ENCODE assay signal across 16 cellular contexts in genomic region chr13:25836709-25837316, GRCh38.
"Had no signal": no experiment of that assay in that cellular context is flagged by ENCODE, and none has a peak within 500 bp of the region (broad histone marks: within the 10 kb centered on the region; RNA-seq: fewer than 3 reads in every experiment).

No MANE protein-coding gene starts in this region.

- H3K4me1 ChIP-seq: heart left ventricle, left ventricle myocardium inferior, tibial artery had no signal

- H3K27me3 Mint-ChIP-seq: activated naive CD4-positive, alpha-beta T cell treated with anti-CD3 and anti-CD28 coated beads, Interleukin-2, amount 50 U/mL, for 24 hours had no signal

- ATAC-seq: activated T-helper 17 cell treated with anti-CD3 and anti-CD28 coated beads, Interleukin-2, amount 50 U/mL, for 72 hours; heart left ventricle; T-helper 17 cell had no signal

- H3K36me3 Mint-ChIP-seq: activated naive CD4-positive, alpha-beta T cell treated with anti-CD3 and anti-CD28 coated beads, Interleukin-2, amount 50 U/mL, for 24 hours had no signal

- H3K36me3 ChIP-seq: heart left ventricle, left ventricle myocardium inferior, ovary, tibial artery had no signal

- H3K27ac ChIP-seq: heart left ventricle, left ventricle myocardium inferior, ovary, tibial artery had no signal

- H3K4me3 ChIP-seq: heart left ventricle, left ventricle myocardium inferior, ovary, tibial artery had no signal

- H3K27ac Mint-ChIP-seq: activated B cell treated with CpG ODN at 0.5 μM for 24 hours; activated CD4-positive, alpha-beta T cell treated with anti-CD3 and anti-CD28 coated beads, Interleukin-2, amount 10 ng/mL, durations not matched to agents 24 days and 14 days; activated naive CD4-positive, alpha-beta T cell treated with anti-CD3 and anti-CD28 coated beads, Interleukin-2, amount 50 U/mL, for 24 hours; activated T-helper 17 cell treated with anti-CD3 and anti-CD28 coated beads, Interleukin-2, amount 50 U/mL, for 72 hours; brain; T-helper 17 cell had no signal

- H3K9me3 ChIP-seq: heart left ventricle, left ventricle myocardium inferior, ovary, tibial artery had no signal

- H3K4me1 Mint-ChIP-seq: activated B cell treated with CpG ODN at 0.5 μM for 24 hours; activated CD4-positive, alpha-beta T cell treated with anti-CD3 and anti-CD28 coated beads, Interleukin-2, amount 10 ng/mL, durations not matched to agents 24 days and 14 days; activated T-helper 17 cell treated with anti-CD3 and anti-CD28 coated beads, Interleukin-2, amount 50 U/mL, for 72 hours had no signal

- H3K27me3 ChIP-seq: ovary, tibial artery had no signal

- FAIRE-seq: TTC549 had no signal

- H3K9me3 Mint-ChIP-seq: activated CD4-positive, alpha-beta T cell treated with anti-CD3 and anti-CD28 coated beads, Interleukin-2, amount 10 ng/mL, durations not matched to agents 24 days and 14 days; activated naive CD4-positive, alpha-beta T cell treated with anti-CD3 and anti-CD28 coated beads, Interleukin-2, amount 50 U/mL, for 24 hours; activated T-helper 17 cell treated with anti-CD3 and anti-CD28 coated beads, Interleukin-2, amount 50 U/mL, for 72 hours had no signal

- H3K4me3 Mint-ChIP-seq: activated B cell treated with CpG ODN at 0.5 μM for 24 hours; activated CD4-positive, alpha-beta T cell treated with anti-CD3 and anti-CD28 coated beads, Interleukin-2, amount 10 ng/mL, durations not matched to agents 24 days and 14 days; activated naive CD4-positive, alpha-beta T cell treated with anti-CD3 and anti-CD28 coated beads, Interleukin-2, amount 50 U/mL, for 24 hours; activated T-helper 17 cell treated with anti-CD3 and anti-CD28 coated beads, Interleukin-2, amount 50 U/mL, for 72 hours; T-helper 17 cell had no signal

- DNase-seq: activated B cell treated with CpG ODN at 0.5 μM for 24 hours; activated CD4-positive, alpha-beta T cell treated with anti-CD3 and anti-CD28 coated beads, Interleukin-2, amount 10 ng/mL, durations not matched to agents 24 days and 14 days; cerebellar nuclear complex; foreskin melanocyte; heart left ventricle; left ventricle myocardium inferior; mesenchymal stem cell; ovary; stimulated activated CD4-positive, alpha-beta T cell treated with anti-CD3 and anti-CD28 coated beads, Interleukin-15, amount 100 ng/mL, for 24 hours; stimulated activated CD4-positive, alpha-beta T cell treated with anti-CD3 and anti-CD28 coated beads, Interleukin-4, amount 100 ng/mL, for 4 hours; T-helper 17 cell; tibial artery had no signal
